Comparison of ENCODE assay signal across 9 cellular contexts in the genomic region with DNA sequence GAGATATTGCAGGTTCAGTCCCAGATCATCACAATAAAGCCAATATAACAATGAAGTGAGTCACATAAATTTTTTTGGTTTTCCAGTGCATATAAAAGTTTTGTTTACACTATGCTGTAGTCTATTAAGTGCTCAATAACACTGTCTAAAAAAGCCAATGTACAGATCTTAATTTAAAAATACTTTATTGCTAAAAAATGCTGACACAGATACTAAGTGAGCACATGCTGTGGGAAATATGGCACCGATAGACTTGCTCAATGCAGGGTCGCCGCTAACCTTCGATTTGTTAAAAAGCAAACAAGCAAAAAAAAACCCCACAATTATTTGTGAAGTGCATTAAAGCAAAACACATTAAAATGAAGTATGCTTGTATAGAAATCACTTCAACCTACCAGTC.
"Had no signal": no experiment of that assay in that cellular context is flagged by ENCODE, and none has a peak within 500 bp of the region (broad histone marks: within the 10 kb centered on the region; RNA-seq: fewer than 3 reads in every experiment).

No MANE protein-coding gene starts in this region.

- ATAC-seq: HCT116 had no signal

- H3K4me1 ChIP-seq: HAP-1 had no signal

- DNase-seq: GM23248, GOT3, H7, HFFc6, KBM-7 had no signal

- H2AFZ ChIP-seq: GM23248 had no signal

- H3K9me3 ChIP-seq: HAP-1 had no signal

- H3K27ac ChIP-seq: GM23248, KMS-11 had no signal

- H3K4me3 ChIP-seq: GM23248, HAP-1 had no signal

- H3K4me2 ChIP-seq: KMS-11 had no signal

- FAIRE-seq: HTR-8/SVneo had no signal

- H3K9ac ChIP-seq: GM23248, KMS-11 had no signal
